Comparison of ENCODE assay signal across 14 cellular contexts in the genomic region with DNA sequence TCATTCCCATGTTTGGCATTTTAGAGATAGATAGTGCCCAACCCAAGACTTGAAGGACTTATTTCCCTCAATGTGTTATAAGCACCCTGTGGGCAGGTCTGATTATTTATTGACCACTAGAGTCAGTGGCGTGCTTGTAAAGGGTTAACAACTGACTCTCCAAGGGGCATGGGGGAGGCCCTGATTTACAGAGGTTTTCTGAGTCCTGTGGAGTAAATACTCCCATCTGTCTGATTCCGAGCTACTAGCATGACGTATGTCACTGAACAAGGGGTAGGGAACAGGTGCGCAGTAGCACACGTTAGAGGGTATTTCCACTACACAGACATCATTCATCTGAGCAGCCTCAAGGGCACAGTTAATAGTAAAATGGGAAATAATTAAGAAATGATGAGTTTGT. TPM values are rescaled to one million over a fixed set of nuclear protein-coding genes. Genes with fewer than 3 reads are reported as not detected.
A peak's percentile ranks its signal among the peaks of the same experiment; 100 is the strongest.
DNase-seq lines count a peak whose midpoint lies in the region; ATAC-seq and TF ChIP-seq lines count a peak whose summit lies in the region.
"Had no signal": no experiment of that assay in that cellular context is flagged by ENCODE, and none has a peak within 500 bp of the region (broad histone marks: within the 10 kb centered on the region; RNA-seq: fewer than 3 reads in every experiment).

No MANE protein-coding gene starts in this region.

- WGBS in adrenal gland, 4 donors, result 81 to 91% (median 84%) methylated on average over 5 of the region's 5 CpGs
- 74% methylated on average over 5 of the region's 5 CpGs for WGBS in urinary bladder

- no peaks in the 10 kb centered on the region for H3K9me3 Mint-ChIP-seq in nephron
- no peaks in the 10 kb centered on the region for H3K9me3 Mint-ChIP-seq in type B pancreatic cell
- no peaks in the 10 kb centered on the region for H3K9me3 Mint-ChIP-seq in endothelial cell (ENCODE audit: unreplicated experiment)
- H3K9me3 Mint-ChIP-seq: brain had no signal

- ATAC-seq in Right ventricle myocardium inferior (no peak), HG03442 (IDR thresholded peaks at IDR 0.05; ENCODE audit: unreplicated experiment) (no peak)

- H3K4me1 ChIP-seq in cardiac muscle cell (ENCODE audit: low read depth) (peaks cover 8% of the 10 kb centered on the region), adrenal gland (replicated peaks in 1 of 2) (peaks cover 4 to 23% of the 10 kb centered on the region in 2 donors), urinary bladder (ENCODE audit: insufficient read depth) (no peaks in the 10 kb centered on the region)
- H3K4me1 ChIP-seq: prostate gland had no signal

- H3K27me3 ChIP-seq in cardiac muscle cell (no peaks in the 10 kb centered on the region), adrenal gland (no peaks in the 10 kb centered on the region)

- H3K27ac Mint-ChIP-seq in nephron (peak overlapping the region; percentile 85 to 98 (median 97)), type B pancreatic cell (no peak overlapping the region), endothelial cell (ENCODE audit: unreplicated experiment) (no peak overlapping the region)

- H3K27ac ChIP-seq in cardiac muscle cell (peak overlapping the region; percentile 67), adrenal gland (peak overlapping the region in 3 of 5 donors; percentile 4 to 81 (median 45)), urinary bladder (ENCODE audit: low read depth) (peak overlapping the region; percentile 24)

- no peak overlapping the region for H3K4me3 ChIP-seq in cardiac muscle cell
- H3K4me3 ChIP-seq in adrenal gland, result no peak overlapping the region
- H3K4me3 ChIP-seq in urinary bladder (ENCODE audit: low read depth, low read length), result no peak overlapping the region
- H3K4me3 ChIP-seq: prostate gland had no signal

- TF ChIP-seq CTCF in cardiac muscle cell (IDR thresholded peaks at IDR 0.05; ENCODE audit: low read depth, low read length) (no peak), adrenal gland (IDR thresholded peaks at IDR 0.05) (no peak), nephron (IDR thresholded peaks at IDR 0.05; ENCODE audit: unreplicated experiment in 3 of 3) (no peak), type B pancreatic cell (conservative IDR thresholded peaks at IDR 0.05) (no peak), endothelial cell (IDR thresholded peaks at IDR 0.05; ENCODE audit: unreplicated experiment) (no peak)

- H3K4me3 Mint-ChIP-seq in nephron (peak overlapping the region in 1 of 3 experiments; percentile 67), type B pancreatic cell (no peak overlapping the region), endothelial cell (ENCODE audit: unreplicated experiment) (no peak overlapping the region)

- peaks cover 73% of the 10 kb centered on the region for H3K4me1 Mint-ChIP-seq in nephron
- peaks cover 27% of the 10 kb centered on the region for H3K4me1 Mint-ChIP-seq in type B pancreatic cell (ENCODE audit: unreplicated experiment)
- peaks cover 23% of the 10 kb centered on the region for H3K4me1 Mint-ChIP-seq in endothelial cell (ENCODE audit: unreplicated experiment)

- DNase-seq in cardiac muscle cell (ENCODE audit: low read depth in 1 of 2, low spot score in 1 of 2) (no peak), Right ventricle myocardium inferior (ENCODE audit: missing footprints) (no peak), adrenal gland (no peak), type B pancreatic cell (ENCODE audit: extremely low spot score, unreplicated experiment) (no peak), endothelial cell (ENCODE audit: low spot score) (no peak)
- DNase-seq: activated CD8-positive, alpha-beta memory T cell treated with anti-CD3 and anti-CD28 coated beads for 24 hours; Caco-2; stimulated activated CD4-positive, alpha-beta T cell treated with anti-CD3 and anti-CD28 coated beads, Interleukin-1b, Interleukin-23, amount 100 ng/mL, for 48 hours; trophoblast cell had no signal

- no peak for TF ChIP-seq POLR2A in adrenal gland (IDR thresholded peaks at IDR 0.05)

- H3K36me3 Mint-ChIP-seq in nephron (ENCODE audit: low read depth) (no peaks in the 10 kb centered on the region), type B pancreatic cell (no peaks in the 10 kb centered on the region), endothelial cell (ENCODE audit: low read depth, unreplicated experiment) (no peaks in the 10 kb centered on the region)
- H3K36me3 Mint-ChIP-seq: brain had no signal

- H3K9me3 ChIP-seq in cardiac muscle cell (ENCODE audit: low read depth) (no peaks in the 10 kb centered on the region), adrenal gland (replicated peaks in 1 of 3) (no peaks in the 10 kb centered on the region)
- H3K9me3 ChIP-seq: Caco-2, prostate gland had no signal

- no peaks in the 10 kb centered on the region for H3K36me3 ChIP-seq in cardiac muscle cell
- H3K36me3 ChIP-seq in adrenal gland (replicated peaks in 1 of 2), result no peaks in the 10 kb centered on the region
- no peaks in the 10 kb centered on the region for H3K36me3 ChIP-seq in urinary bladder (ENCODE audit: insufficient read depth)
- H3K36me3 ChIP-seq: prostate gland had no signal

- intact Hi-C loops in Right ventricle myocardium inferior (cut with DNase I), result loop anchor here (5.0 kb wide), 1 partner anchor 68 kb away; no protein-coding TSS in a partner anchor
- intact Hi-C loops in adrenal gland (cut with DNase I), result loop anchor here in 1 of 2 donors (10.0 kb wide), 1 partner anchor 71 kb away; no protein-coding TSS in a partner anchor

- no peaks in the 10 kb centered on the region for H3K27me3 Mint-ChIP-seq in nephron (ENCODE audit: low read depth)
- peaks cover 2% of the 10 kb centered on the region for H3K27me3 Mint-ChIP-seq in type B pancreatic cell
- no peaks in the 10 kb centered on the region for H3K27me3 Mint-ChIP-seq in endothelial cell (ENCODE audit: unreplicated experiment)

RNA-seq across cellular contexts. Expression of gene TRAM2, which starts 17.4 kb away (rescaled TPM):
- total RNA-seq in cardiac muscle cell (6.6 and 7.0 TPM in 2 replicates), Right ventricle myocardium inferior (12.6 TPM), adrenal gland (10 to 100 TPM in 6 of 8 donors, 1 to 10 TPM in 2; 8.0 to 17.9 (median 10.6) TPM), urinary bladder (25.2 TPM), type B pancreatic cell (ENCODE audit: low replicate concordance) (17.3 and 23.0 TPM in 2 replicates), endothelial cell (ENCODE audit: unreplicated experiment) (29.4 TPM)
- polyA plus RNA-seq in cardiac muscle cell (4.5 and 7.7 TPM in 2 replicates), adrenal gland (1 to 10 TPM; 2.2 to 7.0 (median 2.5) TPM), urinary bladder (22.9 TPM)

Comparison
In these comparisons a context has a peak if more than half of its experiments do, and no peak if none do; other contexts are left out.
1. H3K27ac Mint-ChIP-seq: peak in nephron (3 of 3); none in type B pancreatic cell (single experiment) and endothelial cell (single experiment).
2. Peak in every context shown above with its lines, with median percentiles within 50 percentile points of each other: H3K27ac ChIP-seq.